ENCODE assay signal across 15 cellular contexts in the genomic region with DNA sequence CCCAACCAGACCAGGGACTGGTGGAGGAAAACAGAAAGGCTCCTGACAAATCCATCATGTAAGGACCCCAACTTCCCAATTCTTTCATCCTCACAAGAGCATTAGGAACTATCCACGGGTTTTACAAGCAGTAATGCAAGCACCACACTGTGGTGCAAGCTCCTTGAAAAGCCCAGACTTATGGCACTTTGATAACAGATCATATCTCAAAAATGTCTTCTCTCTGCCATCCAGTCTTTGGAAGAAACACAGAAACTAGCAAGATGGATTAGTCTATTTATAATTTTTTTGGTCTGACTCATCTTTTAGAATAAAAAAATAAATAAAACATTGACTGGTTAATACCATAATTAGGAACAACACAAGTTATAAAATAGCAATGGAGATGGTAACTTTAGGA. TPM values are rescaled to one million over a fixed set of nuclear protein-coding genes. Genes with fewer than 3 reads are reported as not detected.
DNase-seq lines count a peak whose midpoint lies in the region; TF ChIP-seq lines count a peak whose summit lies in the region.
"Had no signal": no experiment of that assay in that cellular context is flagged by ENCODE, and none has a peak within 500 bp of the region (broad histone marks: within the 10 kb centered on the region; RNA-seq: fewer than 3 reads in every experiment).

No MANE protein-coding gene starts in this region.

- H4K20me1 ChIP-seq in smooth muscle cell (ENCODE audit: low read depth) = no peaks in the 10 kb centered on the region

- DNase-seq in GM04503 (ENCODE audit: low read depth) = peak; percentile 68
- DNase-seq in ascending aorta (ENCODE audit: low spot score in 2 of 2) = no peak
- DNase-seq in right atrium auricular region (ENCODE audit: low spot score) = no peak
- no peak for DNase-seq in smooth muscle cell (lab: John Stamatoyannopoulos, UW; ENCODE audit: unreplicated experiment)
- no peak for DNase-seq in immature natural killer cell
- DNase-seq in NCI-H526 treated with DMSO at 0.1 percent for 48 hours (lab: John Stamatoyannopoulos, UW) = no peak
- no peak for DNase-seq in NOMO-1 (lab: John Stamatoyannopoulos, UW; ENCODE audit: unreplicated experiment in 2 of 2)
- DNase-seq in GM19240 (ENCODE audit: insufficient read length, low spot score) = no peak
- DNase-seq: activated gamma-delta T cell; CD4-positive, CD25-positive, alpha-beta regulatory T cell; glutamatergic neuron; NCI-H1105; NCI-H510A treated with DMSO at 0.1 percent for 48 hours; small intestine had no signal

- no peaks in the 10 kb centered on the region for H3K9me3 Mint-ChIP-seq in immature natural killer cell

- H3K79me2 ChIP-seq in smooth muscle cell (ENCODE audit: low read depth) = peaks cover 18% of the 10 kb centered on the region

- H3K27me3 ChIP-seq in ascending aorta (no peaks in the 10 kb centered on the region), right atrium auricular region (no peaks in the 10 kb centered on the region), smooth muscle cell (ENCODE audit: low read depth) (no peaks in the 10 kb centered on the region)

- no peaks in the 10 kb centered on the region for H3K36me3 Mint-ChIP-seq in immature natural killer cell
- H3K36me3 Mint-ChIP-seq: CD4-positive, CD25-positive, alpha-beta regulatory T cell had no signal

- peaks cover 9 to 42% of the 10 kb centered on the region in 2 donors for H3K4me1 ChIP-seq in ascending aorta
- H3K4me1 ChIP-seq in right atrium auricular region = peaks cover 0 to 33% of the 10 kb centered on the region in 2 donors
- H3K4me1 ChIP-seq in smooth muscle cell (ENCODE audit: low read depth) = peaks cover 14% of the 10 kb centered on the region

- peak overlapping the region; percentile 51 for H3K9ac ChIP-seq in smooth muscle cell (ENCODE audit: low read depth)

- H3K27ac ChIP-seq in ascending aorta (peak overlapping the region; percentile 88 to 92), right atrium auricular region (peak overlapping the region; percentile 56 to 58), smooth muscle cell (ENCODE audit: low read depth) (peak overlapping the region; percentile 90)
- H3K27ac ChIP-seq: SK-N-MC had no signal

- TF ChIP-seq CTCF in ascending aorta (IDR thresholded peaks at IDR 0.05) = no peak
- TF ChIP-seq CTCF in right atrium auricular region (IDR thresholded peaks at IDR 0.05) = no peak
- no peak for TF ChIP-seq CTCF in smooth muscle cell (IDR thresholded peaks at IDR 0.05; ENCODE audit: borderline replicate concordance, insufficient read depth, poor library complexity, severe bottlenecking)

- no peaks in the 10 kb centered on the region for H3K9me3 ChIP-seq in ascending aorta
- H3K9me3 ChIP-seq in right atrium auricular region = no peaks in the 10 kb centered on the region
- no peaks in the 10 kb centered on the region for H3K9me3 ChIP-seq in smooth muscle cell (replicated peaks; ENCODE audit: low read depth)

- peaks cover 0 to 7% (median 6%) of the 10 kb centered on the region in 3 donors for H3K27me3 Mint-ChIP-seq in immature natural killer cell (ENCODE audit: low read depth in 3 of 3)

- intact Hi-C loops in ascending aorta (cut with DNase I) = loop anchor here (2.0 kb wide), 1 partner anchor 48 kb away; a partner anchor contains a TSS

- H3K36me3 ChIP-seq in ascending aorta (no peaks in the 10 kb centered on the region), right atrium auricular region (no peaks in the 10 kb centered on the region), smooth muscle cell (ENCODE audit: low read depth) (no peaks in the 10 kb centered on the region)

- H3K4me1 Mint-ChIP-seq in immature natural killer cell = no peaks in the 10 kb centered on the region
- H3K4me1 Mint-ChIP-seq: CD4-positive, CD25-positive, alpha-beta regulatory T cell had no signal

- H3K4me3 Mint-ChIP-seq in immature natural killer cell = no peak overlapping the region
- H3K4me3 Mint-ChIP-seq: CD4-positive, CD25-positive, alpha-beta regulatory T cell had no signal

- H3K4me3 ChIP-seq in ascending aorta (peak overlapping the region; percentile 14 to 19), right atrium auricular region (no peak overlapping the region), smooth muscle cell (peak overlapping the region; percentile 18)
- H3K4me3 ChIP-seq: SK-N-MC had no signal

- no peak overlapping the region for H2AFZ ChIP-seq in smooth muscle cell (ENCODE audit: low read depth)

- no peak overlapping the region for H3K27ac Mint-ChIP-seq in immature natural killer cell

- peak overlapping the region; percentile 80 for H3K4me2 ChIP-seq in smooth muscle cell

- H3F3A ChIP-seq in smooth muscle cell (ENCODE audit: low read depth) = peaks cover 23% of the 10 kb centered on the region

- 13% methylated on average over 1 of the region's 1 CpG for WGBS in smooth muscle cell (ENCODE audit: low lambda C conversion rate)

RNA-seq across cellular contexts. Expression of a gene that starts 49.1 kb away (rescaled TPM):
- 352 TPM for total RNA-seq in ascending aorta
- total RNA-seq in right atrium auricular region = 100 to 1,000 TPM; 119 to 157 TPM
- total RNA-seq in smooth muscle cell = 948 and 1,024 TPM in 2 replicates
- polyA plus RNA-seq in smooth muscle cell = 1,552 and 1,869 TPM in 2 replicates
- under 1 TPM in 2 of 3 donors, not detected in 1; 0.06 to 0.07 TPM for polyA plus RNA-seq in immature natural killer cell

Comparison
In these comparisons a context has a peak if more than half of its experiments do, and no peak if none do; other contexts are left out.
1. H3K4me3 ChIP-seq: peak in ascending aorta (2 of 2) and smooth muscle cell (single experiment); none in right atrium auricular region (0 of 2).
2. Peak in every context shown above with its lines, with median percentiles within 50 percentile points of each other: H3K27ac ChIP-seq.